9 cellular contexts compared by ENCODE assay signal in the genomic region with DNA sequence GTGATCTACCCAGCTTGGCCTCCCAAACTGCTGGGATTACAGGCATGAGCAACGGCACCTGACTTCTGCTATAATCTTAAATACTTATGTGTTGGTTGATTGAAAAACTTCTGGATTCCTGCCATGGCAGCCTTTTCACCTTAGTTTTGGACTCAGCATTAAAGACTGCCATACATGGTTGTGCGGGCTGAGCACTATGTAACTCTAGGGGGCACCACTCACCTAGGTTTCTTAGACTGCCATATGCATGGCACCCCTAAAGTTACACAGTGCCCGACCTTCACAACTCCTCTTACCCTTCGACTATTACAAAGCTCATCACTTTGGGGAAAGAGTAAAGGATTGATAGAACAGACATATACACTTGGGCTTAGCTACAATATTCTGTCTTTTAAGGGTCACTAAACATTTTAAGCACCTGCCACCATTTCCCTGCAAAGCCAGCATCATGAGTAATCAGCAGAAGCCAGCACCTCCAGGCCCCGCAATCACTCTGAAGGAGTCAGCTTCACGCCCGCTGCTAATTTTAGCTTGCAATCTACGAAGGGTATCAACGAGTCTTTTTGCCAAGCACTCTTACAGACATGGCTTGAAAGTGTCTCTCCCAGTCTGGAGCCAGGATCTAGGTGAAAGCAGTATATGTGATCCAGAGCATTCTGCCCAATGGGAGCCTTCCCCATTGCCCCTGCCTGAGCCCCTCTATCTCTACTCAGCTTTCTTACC. TPM values are rescaled to one million over a fixed set of nuclear protein-coding genes. Genes with fewer than 3 reads are reported as not detected.
DNase-seq lines count a peak whose midpoint lies in the region; ATAC-seq, FAIRE-seq and TF ChIP-seq lines count a peak whose summit lies in the region.
"Had no signal": no experiment of that assay in that cellular context is flagged by ENCODE, and none has a peak within 500 bp of the region (broad histone marks: within the 10 kb centered on the region; RNA-seq: fewer than 3 reads in every experiment).

No MANE protein-coding gene starts in this region.

- H3K4me2 ChIP-seq in MM.1S (ENCODE audit: low read depth, low read length) (no peak overlapping the region), K562 (ENCODE audit: insufficient read depth, low read length) (no peak overlapping the region)

- DNase-seq in MM.1S (no peak), K562 (ENCODE audit: extremely low read depth in 1 of 4, low spot score in 3 of 4) (peak in 3 of 4 experiments; percentile 14 to 45 (median 32)), myocyte (ENCODE audit: low read depth) (peak; percentile 6), NOMO-1 (lab: John Stamatoyannopoulos, UW; ENCODE audit: unreplicated experiment in 2 of 2) (no peak)
- DNase-seq in effector CD4-positive, alpha-beta T cell = no peak
- DNase-seq in activated effector memory CD4-positive, alpha-beta T cell treated with Interleukin-2 at 50 U/mL for 16 hours = no peak
- DNase-seq: naive thymus-derived CD4-positive, alpha-beta T cell had no signal

- peak; percentile 37; the same call in 1 of the 2 replicates for TF ChIP-seq CTCF in GM12874 (IDR thresholded peaks at IDR 0.05; ENCODE audit: insufficient read depth, low read depth, low read length)
- 0 out of 2 replicates have a peak, but pooled peaks have one; percentile 3 for TF ChIP-seq CTCF in MM.1S (IDR thresholded peaks at IDR 0.05; ENCODE audit: low read length)
- TF ChIP-seq CTCF in K562 (IDR thresholded peaks at IDR 0.05 in 2 of 3, conservative IDR thresholded peaks at IDR 0.05 in 1 of 3; ENCODE audit: insufficient read depth in 2 of 3, low read depth in 1 of 3, low read length in 3 of 3) = peak; percentile 53 to 65 (median 53)

- no peaks in the 10 kb centered on the region for H3F3A ChIP-seq in MM.1S (ENCODE audit: insufficient read depth, low read length)

- no peaks in the 10 kb centered on the region for H3K9me2 ChIP-seq in MM.1S (replicated peaks; ENCODE audit: insufficient read depth, low read length)

- no peak for TF ChIP-seq EP300 in K562 (IDR thresholded peaks at IDR 0.05; ENCODE audit: low read length)

- POLR2A ChIA-PET in K562 (lab: Yijun Ruan, JAX) = no interaction called here

- FAIRE-seq in K562 (lab: Jason Lieb, UNC) = peak; percentile 49
- FAIRE-seq: GM18507 had no signal

- no peak for TF ChIP-seq POLR2A in K562 (conservative IDR thresholded peaks at IDR 0.05)

- 0% methylated on average over 9 of the region's 9 CpGs for WGBS in K562 (ENCODE audit: insufficient coverage, low coverage, missing lambda C conversion rate)

- H3K9me3 ChIP-seq in MM.1S (replicated peaks; ENCODE audit: insufficient read depth, low read length) = no peaks in the 10 kb centered on the region
- H3K9me3 ChIP-seq in K562 (replicated peaks; ENCODE audit: control insufficient read depth, insufficient read depth, low read depth, low read length) = no peaks in the 10 kb centered on the region

- H3K79me2 ChIP-seq in MM.1S (ENCODE audit: low read length) (no peaks in the 10 kb centered on the region), K562 (ENCODE audit: control insufficient read depth, insufficient read depth, low read length) (no peaks in the 10 kb centered on the region)

- intact Hi-C loops in K562 (cut with micrococcal nuclease) = no loop called here

- no TSS peak for BruUV-seq in K562 (replicated peaks; lab: Mats Ljungman, UMichigan)

- H3K4me3 ChIP-seq in MM.1S (ENCODE audit: low read length) (no peak overlapping the region), K562 (no peak overlapping the region)

- H3K9me1 ChIP-seq in K562 (ENCODE audit: control insufficient read depth, insufficient read depth, low read length) = no peaks in the 10 kb centered on the region

- CTCF ChIA-PET in K562 (lab: Yijun Ruan, JAX; ENCODE audit: low intra/inter-chr PET ratio) = interaction anchor here (0.6 to 1.3 kb wide), 3 partner anchors 278 to 600 kb away, joined by 3 to 4 read pairs (median 3); no protein-coding TSS in a partner anchor

- no peak overlapping the region for H2AFZ ChIP-seq in MM.1S (ENCODE audit: low read length)
- no peak overlapping the region for H2AFZ ChIP-seq in K562 (ENCODE audit: low read depth, low read length)

- H3K9ac ChIP-seq in MM.1S (ENCODE audit: low read length) = no peak overlapping the region
- no peak overlapping the region for H3K9ac ChIP-seq in K562 (ENCODE audit: insufficient read depth in 1 of 2, low read depth in 2 of 2, low read length in 2 of 2)

- H3K27ac ChIP-seq in MM.1S (ENCODE audit: low read length) (no peak overlapping the region), K562 (ENCODE audit: extremely low read depth, low read depth, low read length) (no peak overlapping the region)

- in situ Hi-C loops in K562 (cut with MboI) = no loop called here

- H3K36me3 ChIP-seq in MM.1S (replicated peaks; ENCODE audit: insufficient read depth, low read length) (no peaks in the 10 kb centered on the region), K562 (ENCODE audit: control insufficient read depth, insufficient read depth, low read length) (no peaks in the 10 kb centered on the region)

- no peaks in the 10 kb centered on the region for H3K27me3 ChIP-seq in MM.1S (replicated peaks; ENCODE audit: insufficient read depth, low read length)
- H3K27me3 ChIP-seq in K562 (ENCODE audit: control insufficient read depth in 2 of 2, insufficient read depth in 2 of 2, low read length in 2 of 2) = peaks cover 0 to 6% of the 10 kb centered on the region in 2 experiments; a peak in 1 of 5 replicates

- peak; percentile 89 for ATAC-seq in K562
- ATAC-seq: naive thymus-derived CD4-positive, alpha-beta T cell had no signal

- peak in 1 of 2 experiments; percentile 72; a peak in 3 of 4 replicates for TF ChIP-seq RAD21 in K562 (CRISPR knock-in tag; conservative IDR thresholded peaks at IDR 0.05 in 1 of 2, IDR thresholded peaks at IDR 0.05 in 1 of 2)

- H3K4me1 ChIP-seq in MM.1S (ENCODE audit: low read length) (no peaks in the 10 kb centered on the region), K562 (replicated peaks in 1 of 2; ENCODE audit: control insufficient read depth in 2 of 2, insufficient read depth in 2 of 2, low read length in 2 of 2) (no peaks in the 10 kb centered on the region)

- H4K20me1 ChIP-seq in MM.1S (ENCODE audit: insufficient read depth, low read length) (no peaks in the 10 kb centered on the region), K562 (replicated peaks; ENCODE audit: control insufficient read depth, insufficient read depth, low read length) (no peaks in the 10 kb centered on the region)

TF ChIP-seq in K562, 482 proteins besides CTCF, POLR2A, EP300 and RAD21:
- TF ChIP-seq ZEB2 (IDR thresholded peaks at IDR 0.05) (no peak), NFATC3 (IDR thresholded peaks at IDR 0.05) (no peak), LEF1 (IDR thresholded peaks at IDR 0.05) (no peak)
- TF ChIP-seq, protein P1, sequence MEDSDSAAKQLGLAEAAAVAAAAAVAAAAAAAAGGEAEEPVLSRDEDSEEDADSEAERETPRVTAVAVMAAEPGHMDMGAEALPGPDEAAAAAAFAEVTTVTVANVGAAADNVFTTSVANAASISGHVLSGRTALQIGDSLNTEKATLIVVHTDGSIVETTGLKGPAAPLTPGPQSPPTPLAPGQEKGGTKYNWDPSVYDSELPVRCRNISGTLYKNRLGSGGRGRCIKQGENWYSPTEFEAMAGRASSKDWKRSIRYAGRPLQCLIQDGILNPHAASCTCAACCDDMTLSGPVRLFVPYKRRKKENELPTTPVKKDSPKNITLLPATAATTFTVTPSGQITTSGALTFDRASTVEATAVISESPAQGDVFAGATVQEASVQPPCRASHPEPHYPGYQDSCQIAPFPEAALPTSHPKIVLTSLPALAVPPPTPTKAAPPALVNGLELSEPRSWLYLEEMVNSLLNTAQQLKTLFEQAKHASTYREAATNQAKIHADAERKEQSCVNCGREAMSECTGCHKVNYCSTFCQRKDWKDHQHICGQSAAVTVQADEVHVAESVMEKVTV (CRISPR knock-in tag; IDR thresholded peaks at IDR 0.05) = peak; percentile 25; the same call in 1 of the 2 replicates

RNA-seq across cellular contexts. Expression of gene SUDS3, which starts 59.8 kb away (rescaled TPM):
- 42.9 and 58.5 TPM in 2 replicates for total RNA-seq in K562 (2011; cell fraction: chromatin; rRNA removed; ENCODE audit: low replicate concordance)
- total RNA-seq in K562 (2011; cell fraction: nucleolus; rRNA removed) = 29.9 and 31.8 TPM in 2 replicates
- total RNA-seq in K562 (2011; cell fraction: nucleoplasm; rRNA removed) = 77.4 and 101 TPM in 2 replicates
- total RNA-seq in K562 (2014; rRNA removed) (20.3 and 23.1 TPM in 2 replicates), K562 (2014; rRNA removed; fragmentation: Illumina TruSeq; extraction: Trizol) (29.1 and 29.3 TPM in 2 replicates), K562 (2015; rRNA removed; fragmentation: Illumina TruSeq; extraction: Trizol) (28.5 and 29.3 TPM in 2 replicates), K562 (2021) (20.9 and 23.3 TPM in 2 replicates), myocyte (49.7 and 71.2 TPM in 2 replicates)
- polyA plus RNA-seq in K562 (2011; rRNA removed) (25.7 and 30.5 TPM in 2 replicates), K562 (2014; fragmentation: Illumina TruSeq; extraction: Trizol) (19.6 and 24.0 TPM in 2 replicates), K562 (2014; fragmentation: Nextera tagmentation; extraction: Ambion mirVana) (10 to 100 TPM in 1 of 2 experiments, 1 to 10 TPM in 1; 6.6 to 11.8 TPM), K562 (2014; rRNA removed) (20.6 and 24.2 TPM in 2 replicates)
- polyA plus RNA-seq in K562 (2011; cell fraction: cytosol; rRNA removed) = 9.6 and 19.5 TPM in 2 replicates
- 29.9 and 36.5 TPM in 2 replicates for polyA plus RNA-seq in K562 (2011; cell fraction: nucleus; rRNA removed)
- polyA plus RNA-seq in K562 (2012) = 14.6 and 23.5 TPM in 2 replicates
- 26.7 and 28.3 TPM in 2 replicates for polyA minus RNA-seq in K562 (2011; rRNA and poly(A)+ RNA removed)
- polyA minus RNA-seq in K562 (2011; cell fraction: cytosol; rRNA and poly(A)+ RNA removed) = 13.2 and 16.8 TPM in 2 replicates
- 12.0 and 17.3 TPM in 2 replicates for polyA minus RNA-seq in K562 (2011; cell fraction: nucleus; rRNA and poly(A)+ RNA removed)
- polyA plus RNA-seq in myocyte (2012) = 17.6 TPM

Comparison
In these comparisons a context has a peak if more than half of its experiments do, and no peak if none do; other contexts are left out.
1. CTCF ChIP-seq: peak in every context shown above with its lines; median percentile 53 in K562; 37 in GM12874; 3 in MM.1S.
2. DNase-seq: peak in K562 (3 of 4) and myocyte (single experiment); none in MM.1S (single experiment), effector CD4-positive, alpha-beta T cell (single experiment), NOMO-1 (0 of 2) and activated effector memory CD4-positive, alpha-beta T cell treated with Interleukin-2 at 50 U/mL for 16 hours (single experiment).